19 cellular contexts compared by ENCODE assay signal in the genomic region with DNA sequence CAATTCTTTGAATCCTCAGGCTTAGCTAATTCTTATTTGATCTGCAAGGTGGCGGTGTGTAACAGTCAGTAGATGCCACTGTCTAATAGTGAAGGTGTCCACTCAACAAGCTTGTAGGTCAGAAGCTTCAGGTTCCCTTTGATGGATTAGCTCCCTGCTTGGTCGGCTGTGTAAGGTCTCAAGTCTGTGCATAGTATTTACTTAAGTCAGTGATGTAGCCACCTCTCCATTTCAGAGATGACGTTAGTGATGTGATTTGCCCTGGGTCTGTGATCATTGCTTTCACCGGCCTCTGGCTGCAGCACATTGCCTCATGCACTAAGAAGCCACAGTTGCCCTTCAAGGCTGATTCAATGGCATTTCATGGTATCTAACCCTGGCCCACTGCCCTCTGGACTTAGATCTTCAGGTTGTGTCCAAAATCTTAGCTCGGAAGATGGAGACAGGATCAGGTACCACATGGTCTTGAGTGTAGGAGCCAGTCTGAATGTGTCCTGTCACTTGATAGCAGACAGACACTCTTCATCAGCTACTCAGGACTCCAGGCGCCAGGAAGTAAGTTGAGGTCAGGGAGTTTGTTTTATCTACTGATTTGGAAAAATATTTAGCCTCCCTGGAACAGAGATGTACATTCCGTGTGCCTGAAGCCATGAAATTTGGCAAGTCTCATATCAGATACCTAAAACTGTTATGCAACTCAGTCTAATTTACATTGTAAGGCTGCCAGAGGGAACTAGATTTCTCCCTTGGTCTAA. TPM values are rescaled to one million over a fixed set of nuclear protein-coding genes. Genes with fewer than 3 reads are reported as not detected.
DNase-seq lines count a peak whose midpoint lies in the region; ATAC-seq and TF ChIP-seq lines count a peak whose summit lies in the region.
"Had no signal": no experiment of that assay in that cellular context is flagged by ENCODE, and none has a peak within 500 bp of the region (broad histone marks: within the 10 kb centered on the region; RNA-seq: fewer than 3 reads in every experiment).

No MANE protein-coding gene starts in this region.

- ATAC-seq in left ventricle myocardium superior: peak; percentile 91
- peak; percentile 48 for ATAC-seq in upper lobe of right lung
- no peak for ATAC-seq in GM18520 (IDR thresholded peaks at IDR 0.05; ENCODE audit: unreplicated experiment)
- ATAC-seq: left lung had no signal

- H3K27ac ChIP-seq in VCaP: no peak overlapping the region
- H3K27ac ChIP-seq in upper lobe of right lung: no peak overlapping the region
- H3K27ac ChIP-seq: hepatocyte, left lung, upper lobe of left lung had no signal

- H3K36me3 ChIP-seq in upper lobe of right lung: no peaks in the 10 kb centered on the region
- H3K36me3 ChIP-seq: left lung, upper lobe of left lung had no signal

- DNase-seq in NCI-H748 (lab: John Stamatoyannopoulos, UW; ENCODE audit: unreplicated experiment) (peak; percentile 34), NCI-H748 treated with DMSO at 0.1 percent for 48 hours (lab: John Stamatoyannopoulos, UW) (no peak), left ventricle myocardium superior (no peak), upper lobe of right lung (no peak), NCI-H2227 (lab: John Stamatoyannopoulos, UW; ENCODE audit: unreplicated experiment) (no peak)
- no peak for DNase-seq in activated CD4-positive, alpha-beta T cell treated with anti-CD3 and anti-CD28 coated beads for 48 hours
- DNase-seq: activated CD4-positive, alpha-beta T cell treated with anti-CD3 and anti-CD28 coated beads, Interleukin-2, amount 10 ng/mL, durations not matched to agents 7 days and 5 days; activated naive CD8-positive, alpha-beta T cell treated with anti-CD3 and anti-CD28 coated beads, Interleukin-2, amount 10 ng/mL, durations not matched to agents 7 days and 5 days; activated T-cell treated with anti-CD3 and anti-CD28 coated beads, Interleukin-2, amount 50 U/mL, for 48 hours; left lung; naive B cell; NCI-H1105 treated with DMSO at 0.1 percent for 48 hours; NCI-H510A treated with DMSO at 0.1 percent for 48 hours; RPMI8226; stimulated activated CD4-positive, alpha-beta T cell treated with anti-CD3 and anti-CD28 coated beads, Interleukin-2, amount 100 ng/mL, for 48 hours; upper lobe of left lung had no signal

- no peaks in the 10 kb centered on the region for H3K9me3 ChIP-seq in upper lobe of right lung
- H3K9me3 ChIP-seq: left lung, upper lobe of left lung had no signal

- no peak overlapping the region for H3K4me3 ChIP-seq in upper lobe of right lung
- H3K4me3 ChIP-seq: hepatocyte, left lung, upper lobe of left lung had no signal

- H3K27me3 ChIP-seq in upper lobe of right lung: no peaks in the 10 kb centered on the region
- H3K27me3 ChIP-seq: hepatocyte, left lung, upper lobe of left lung had no signal

- TF ChIP-seq CTCF in VCaP (conservative IDR thresholded peaks at IDR 0.05) (peak; percentile 14; the same call in 1 of the 2 replicates), upper lobe of right lung (IDR thresholded peaks at IDR 0.05) (no peak)

- H3K4me1 ChIP-seq in upper lobe of right lung: no peaks in the 10 kb centered on the region
- H3K4me1 ChIP-seq: left lung, upper lobe of left lung had no signal

- intact Hi-C loops in left ventricle myocardium superior (cut with micrococcal nuclease): no loop called here
- intact Hi-C loops in upper lobe of right lung (cut with DNase I): no loop called here

RNA-seq across cellular contexts. Expression of a gene that starts 42.9 kb away (rescaled TPM):
- total RNA-seq in left ventricle myocardium superior: 183 TPM
- 142 TPM for total RNA-seq in upper lobe of right lung
